Comparison of ENCODE assay signal across 8 cellular contexts in the genomic region with DNA sequence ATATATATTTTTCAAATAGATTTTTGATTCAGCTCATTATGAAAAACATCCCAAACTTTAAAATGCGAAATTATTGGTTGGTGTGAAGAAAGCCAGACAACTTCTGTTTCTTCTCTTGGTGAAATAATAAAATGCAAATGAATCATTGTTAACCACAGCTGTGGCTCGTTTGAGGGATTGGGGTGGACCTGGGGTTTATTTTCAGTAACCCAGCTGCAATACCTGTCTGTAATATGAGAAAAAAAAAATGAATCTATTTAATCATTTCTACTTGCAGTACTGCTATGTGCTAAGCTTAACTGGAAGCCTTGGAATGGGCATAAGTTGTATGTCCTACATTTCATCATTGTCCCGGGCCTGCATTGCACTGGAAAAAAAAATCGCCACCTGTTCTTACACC. TPM values are rescaled to one million over a fixed set of nuclear protein-coding genes. Genes with fewer than 3 reads are reported as not detected.
DNase-seq lines count a peak whose midpoint lies in the region; ATAC-seq, FAIRE-seq and TF ChIP-seq lines count a peak whose summit lies in the region.
"Not testable (repeated sequence)": the region's sequence is repeated elsewhere in the genome, so short reads cannot be mapped to it uniquely, and the experiment has no call there.

No MANE protein-coding gene starts in this region.

- not testable (repeated sequence) for H3K36me3 Mint-ChIP-seq in IgD-negative memory B cell
- peaks cover 53% of the 10 kb centered on the region for H3K36me3 Mint-ChIP-seq in activated CD4-positive, alpha-beta T cell treated with anti-CD3 and anti-CD28 coated beads for 36 hours (ENCODE audit: low read depth)
- peaks cover 41% of the 10 kb centered on the region for H3K36me3 Mint-ChIP-seq in activated CD8-positive, alpha-beta memory T cell treated with anti-CD3 and anti-CD28 coated beads, Interleukin-2, amount 10 ng/mL, durations not matched to agents 7 days and 5 days
- peaks cover 24 to 49% of the 10 kb centered on the region in 2 donors for H3K36me3 Mint-ChIP-seq in activated naive CD4-positive, alpha-beta T cell treated with anti-CD3 and anti-CD28 coated beads, Interleukin-2, amount 50 U/mL, for 72 hours
- peaks cover 12% of the 10 kb centered on the region for H3K36me3 Mint-ChIP-seq in memory B cell
- H3K36me3 Mint-ChIP-seq in stimulated activated effector memory CD8-positive, alpha-beta T cell treated with anti-CD3 and anti-CD28 coated beads, Interleukin-12 subunit alpha, Interleukin-12 subunit beta, amount 100 ng/mL, for 72 hours, result peaks cover 83% of the 10 kb centered on the region

- 87% methylated on average over 4 of the region's 4 CpGs for WGBS in A549 (ENCODE audit: missing lambda C conversion rate)

- not testable (repeated sequence) for H3K27ac ChIP-seq in A549
- H3K27ac ChIP-seq in OCI-LY7 (ENCODE audit: low read depth, low read length, poor library complexity, severe bottlenecking), result peak overlapping the region; percentile 96

- intact Hi-C loops in OCI-LY7 (cut with micrococcal nuclease; ENCODE audit: unreplicated experiment); activated CD4-positive, alpha-beta T cell treated with anti-CD3 and anti-CD28 coated beads for 36 hours (cut with DNase I, micrococcal nuclease): not testable (repeated sequence)

- not testable (repeated sequence) for DNase-seq in A549 (ENCODE audit: low read depth in 1 of 2, low spot score in 1 of 2); activated naive CD4-positive, alpha-beta T cell treated with anti-CD3 and anti-CD28 coated beads, Interleukin-2, amount 50 U/mL, for 72 hours (ENCODE audit: low spot score in 2 of 2); memory B cell (ENCODE audit: low spot score in 2 of 2); stimulated activated effector memory CD8-positive, alpha-beta T cell treated with anti-CD3 and anti-CD28 coated beads, Interleukin-12 subunit alpha, Interleukin-12 subunit beta, amount 100 ng/mL, for 72 hours (ENCODE audit: low spot score in 2 of 2)
- DNase-seq in OCI-LY7 (ENCODE audit: low spot score), result peak; percentile 76
- DNase-seq in activated CD4-positive, alpha-beta T cell treated with anti-CD3 and anti-CD28 coated beads for 36 hours, result peak; percentile 36
- DNase-seq in activated CD8-positive, alpha-beta memory T cell treated with anti-CD3 and anti-CD28 coated beads, Interleukin-2, amount 10 ng/mL, durations not matched to agents 7 days and 5 days, result peak; percentile 58

- POLR2A ChIA-PET in A549 (lab: Yijun Ruan, JAX); activated CD4-positive, alpha-beta T cell treated with anti-CD3 and anti-CD28 coated beads for 36 hours (lab: Charles Lee): not testable (repeated sequence)
- POLR2A ChIA-PET in OCI-LY7 (lab: Charles Lee), result interaction anchor here (0.6 to 0.8 kb wide), 2 partner anchors 9 to 198 kb away, joined by 3 to 4 read pairs; no protein-coding TSS in a partner anchor

- peak; percentile 13 for FAIRE-seq in A549 (lab: Jason Lieb, UNC)

- ATAC-seq in A549; memory B cell (ENCODE audit: low read depth): not testable (repeated sequence)
- peak; percentile 70 for ATAC-seq in activated CD4-positive, alpha-beta T cell treated with anti-CD3 and anti-CD28 coated beads for 36 hours
- peak; percentile 20 for ATAC-seq in activated CD8-positive, alpha-beta memory T cell treated with anti-CD3 and anti-CD28 coated beads, Interleukin-2, amount 10 ng/mL, durations not matched to agents 7 days and 5 days
- peak; percentile 64 to 80 for ATAC-seq in activated naive CD4-positive, alpha-beta T cell treated with anti-CD3 and anti-CD28 coated beads, Interleukin-2, amount 50 U/mL, for 72 hours
- peak; percentile 64 for ATAC-seq in stimulated activated effector memory CD8-positive, alpha-beta T cell treated with anti-CD3 and anti-CD28 coated beads, Interleukin-12 subunit alpha, Interleukin-12 subunit beta, amount 100 ng/mL, for 72 hours

- H3K4me1 ChIP-seq in A549, result not testable (repeated sequence)
- peaks cover 64% of the 10 kb centered on the region for H3K4me1 ChIP-seq in OCI-LY7 (ENCODE audit: insufficient read depth, low read length, poor library complexity, severe bottlenecking)

- peak overlapping the region in 1 of 4 donors; percentile 6 for H3K4me3 Mint-ChIP-seq in IgD-negative memory B cell
- not testable (repeated sequence) for H3K4me3 Mint-ChIP-seq in activated CD4-positive, alpha-beta T cell treated with anti-CD3 and anti-CD28 coated beads for 36 hours; activated CD8-positive, alpha-beta memory T cell treated with anti-CD3 and anti-CD28 coated beads, Interleukin-2, amount 10 ng/mL, durations not matched to agents 7 days and 5 days; memory B cell; stimulated activated effector memory CD8-positive, alpha-beta T cell treated with anti-CD3 and anti-CD28 coated beads, Interleukin-12 subunit alpha, Interleukin-12 subunit beta, amount 100 ng/mL, for 72 hours

- H3K79me2 ChIP-seq in OCI-LY7 (ENCODE audit: insufficient read depth, low read depth, low read length), result not testable (repeated sequence)

- H3K9me3 ChIP-seq in A549; OCI-LY7 (ENCODE audit: low read length): not testable (repeated sequence)

- H3K36me3 ChIP-seq in OCI-LY7 (ENCODE audit: insufficient read depth, low read length), result peaks cover 79% of the 10 kb centered on the region

- H4K20me1 ChIP-seq in OCI-LY7 (ENCODE audit: insufficient read depth, low read length), result not testable (repeated sequence)

- not testable (repeated sequence) for H3K4me2 ChIP-seq in A549
- peak overlapping the region; percentile 86 for H3K4me2 ChIP-seq in OCI-LY7 (ENCODE audit: low read length)

- not testable (repeated sequence) for BruUV-seq in OCI-LY7 (replicated peaks; lab: Mats Ljungman, UMichigan)

- not testable (repeated sequence) for H3K27me3 Mint-ChIP-seq in IgD-negative memory B cell; activated CD4-positive, alpha-beta T cell treated with anti-CD3 and anti-CD28 coated beads for 36 hours; activated CD8-positive, alpha-beta memory T cell treated with anti-CD3 and anti-CD28 coated beads, Interleukin-2, amount 10 ng/mL, durations not matched to agents 7 days and 5 days; memory B cell

- not testable (repeated sequence) for H3K9me3 Mint-ChIP-seq in IgD-negative memory B cell; activated CD4-positive, alpha-beta T cell treated with anti-CD3 and anti-CD28 coated beads for 36 hours (ENCODE audit: low read depth); activated CD8-positive, alpha-beta memory T cell treated with anti-CD3 and anti-CD28 coated beads, Interleukin-2, amount 10 ng/mL, durations not matched to agents 7 days and 5 days (ENCODE audit: low read depth); activated naive CD4-positive, alpha-beta T cell treated with anti-CD3 and anti-CD28 coated beads, Interleukin-2, amount 50 U/mL, for 72 hours; memory B cell; stimulated activated effector memory CD8-positive, alpha-beta T cell treated with anti-CD3 and anti-CD28 coated beads, Interleukin-12 subunit alpha, Interleukin-12 subunit beta, amount 100 ng/mL, for 72 hours

- CTCF ChIA-PET in A549 (lab: Yijun Ruan, JAX); OCI-LY7 (lab: Charles Lee; ENCODE audit: unreplicated experiment); activated CD8-positive, alpha-beta memory T cell treated with anti-CD3 and anti-CD28 coated beads, Interleukin-2, amount 10 ng/mL, durations not matched to agents 7 days and 5 days (lab: Charles Lee): not testable (repeated sequence)
- CTCF ChIA-PET in activated CD4-positive, alpha-beta T cell treated with anti-CD3 and anti-CD28 coated beads for 36 hours (lab: Charles Lee), result interaction anchor here (0.6 kb wide), 1 partner anchor 23 kb away, joined by 3 read pairs; no protein-coding TSS in a partner anchor

- not testable (repeated sequence) for H3K4me1 Mint-ChIP-seq in IgD-negative memory B cell
- H3K4me1 Mint-ChIP-seq in activated CD4-positive, alpha-beta T cell treated with anti-CD3 and anti-CD28 coated beads for 36 hours, result peaks cover 36% of the 10 kb centered on the region
- peaks cover 18% of the 10 kb centered on the region for H3K4me1 Mint-ChIP-seq in activated CD8-positive, alpha-beta memory T cell treated with anti-CD3 and anti-CD28 coated beads, Interleukin-2, amount 10 ng/mL, durations not matched to agents 7 days and 5 days
- H3K4me1 Mint-ChIP-seq in memory B cell, result peaks cover 12% of the 10 kb centered on the region
- peaks cover 10% of the 10 kb centered on the region for H3K4me1 Mint-ChIP-seq in stimulated activated effector memory CD8-positive, alpha-beta T cell treated with anti-CD3 and anti-CD28 coated beads, Interleukin-12 subunit alpha, Interleukin-12 subunit beta, amount 100 ng/mL, for 72 hours

- not testable (repeated sequence) for H3K4me3 ChIP-seq in A549
- H3K4me3 ChIP-seq in OCI-LY7 (ENCODE audit: low read depth, low read length, poor library complexity, severe bottlenecking), result peak overlapping the region; percentile 62

- not testable (repeated sequence) for TF ChIP-seq RAD21 in A549 (conservative IDR thresholded peaks at IDR 0.05 in 1 of 2, IDR thresholded peaks at IDR 0.05 in 1 of 2)

- not testable (repeated sequence) for TF ChIP-seq CTCF in A549 (IDR thresholded peaks at IDR 0.05); OCI-LY7 (conservative IDR thresholded peaks at IDR 0.05; ENCODE audit: low read length)

- H2AFZ ChIP-seq in OCI-LY7 (ENCODE audit: low read length), result peak overlapping the region; percentile 23; the same call in 1 of the 2 replicates

- H3K27ac Mint-ChIP-seq in IgD-negative memory B cell (peak overlapping the region in 2 of 3 donors; percentile 10 to 24), memory B cell (peak overlapping the region; percentile 47)
- peak overlapping the region; percentile 91 for H3K27ac Mint-ChIP-seq in activated CD4-positive, alpha-beta T cell treated with anti-CD3 and anti-CD28 coated beads for 36 hours
- not testable (repeated sequence) for H3K27ac Mint-ChIP-seq in activated CD8-positive, alpha-beta memory T cell treated with anti-CD3 and anti-CD28 coated beads, Interleukin-2, amount 10 ng/mL, durations not matched to agents 7 days and 5 days
- H3K27ac Mint-ChIP-seq in activated naive CD4-positive, alpha-beta T cell treated with anti-CD3 and anti-CD28 coated beads, Interleukin-2, amount 50 U/mL, for 72 hours, result peak overlapping the region in 1 of 2 donors; percentile 74
- H3K27ac Mint-ChIP-seq in stimulated activated effector memory CD8-positive, alpha-beta T cell treated with anti-CD3 and anti-CD28 coated beads, Interleukin-12 subunit alpha, Interleukin-12 subunit beta, amount 100 ng/mL, for 72 hours, result peak overlapping the region; percentile 71

- not testable (repeated sequence) for TF ChIP-seq EP300 in A549 (IDR thresholded peaks at IDR 0.05)

- H3K9me2 ChIP-seq in OCI-LY7 (ENCODE audit: insufficient read depth, low read length), result not testable (repeated sequence)

- not testable (repeated sequence) for TF ChIP-seq POLR2A in A549 (IDR thresholded peaks at IDR 0.05; ENCODE audit: low read length)

RNA-seq across cellular contexts. Expression of a gene that starts 17.2 kb away (rescaled TPM):
- polyA plus RNA-seq in A549 (2011; rRNA removed), result 28.9 and 29.9 TPM in 2 replicates
- 10.9 and 13.7 TPM in 2 replicates for polyA plus RNA-seq in A549 (2012; cell fraction: cytosol; rRNA removed)
- polyA plus RNA-seq in A549 (2012; cell fraction: nucleus; rRNA removed), result 10.6 and 14.4 TPM in 2 replicates
- 16.2 to 18.0 TPM (median 17.0 TPM) in 3 replicates for polyA plus RNA-seq in A549 (2017; fragmentation: RNase III; extraction: RNeasy Plus Mini Kit Qiagen cat#74134 plus additional on column Dnase treatment)
- polyA minus RNA-seq in A549 (2011; rRNA and poly(A)+ RNA removed), result 14.7 and 14.8 TPM in 2 replicates
- 28.4 TPM for polyA plus RNA-seq in IgD-negative memory B cell
- 17.2 and 21.5 TPM in 2 replicates for total RNA-seq in OCI-LY7 (2014; rRNA removed; shearing (Covaris generic))
- total RNA-seq in OCI-LY7 (2022), result 27.2 and 28.6 TPM in 2 replicates
- 10 to 100 TPM; 32.8 to 36.9 TPM for total RNA-seq in activated CD4-positive, alpha-beta T cell treated with anti-CD3 and anti-CD28 coated beads for 36 hours
- 10 to 100 TPM; 16.7 to 17.1 TPM for total RNA-seq in activated CD8-positive, alpha-beta memory T cell treated with anti-CD3 and anti-CD28 coated beads, Interleukin-2, amount 10 ng/mL, durations not matched to agents 7 days and 5 days
- total RNA-seq in activated naive CD4-positive, alpha-beta T cell treated with anti-CD3 and anti-CD28 coated beads, Interleukin-2, amount 50 U/mL, for 72 hours, result 10 to 100 TPM; 35.0 to 41.3 TPM

RNA-seq across cellular contexts. Expression of a gene that starts 54.4 kb away (rescaled TPM):
- polyA plus RNA-seq in A549 (2011; rRNA removed) (53.7 and 57.3 TPM in 2 replicates), A549 (2017; fragmentation: RNase III; extraction: RNeasy Plus Mini Kit Qiagen cat#74134 plus additional on column Dnase treatment) (67.3 to 81.7 TPM (median 69.4 TPM) in 3 replicates), IgD-negative memory B cell (23.5 TPM)
- polyA plus RNA-seq in A549 (2012; cell fraction: cytosol; rRNA removed), result 16.0 and 16.7 TPM in 2 replicates
- polyA plus RNA-seq in A549 (2012; cell fraction: nucleus; rRNA removed), result 11.6 and 25.0 TPM in 2 replicates
- polyA minus RNA-seq in A549 (2011; rRNA and poly(A)+ RNA removed), result 35.0 and 37.4 TPM in 2 replicates
- total RNA-seq in OCI-LY7 (2014; rRNA removed; shearing (Covaris generic)), result 31.1 and 43.7 TPM in 2 replicates
- 47.1 and 53.6 TPM in 2 replicates for total RNA-seq in OCI-LY7 (2022)
- total RNA-seq in activated CD4-positive, alpha-beta T cell treated with anti-CD3 and anti-CD28 coated beads for 36 hours, result 10 to 100 TPM; 52.6 to 54.5 TPM
- total RNA-seq in activated CD8-positive, alpha-beta memory T cell treated with anti-CD3 and anti-CD28 coated beads, Interleukin-2, amount 10 ng/mL, durations not matched to agents 7 days and 5 days, result 10 to 100 TPM; 52.3 to 58.6 TPM
- 10 to 100 TPM; 66.9 to 71.5 TPM for total RNA-seq in activated naive CD4-positive, alpha-beta T cell treated with anti-CD3 and anti-CD28 coated beads, Interleukin-2, amount 50 U/mL, for 72 hours

RNA-seq across cellular contexts. Expression of a gene that starts 54.6 kb away (rescaled TPM):
- polyA plus RNA-seq in A549 (2011; rRNA removed) (24.4 and 28.3 TPM in 2 replicates), A549 (2017; fragmentation: RNase III; extraction: RNeasy Plus Mini Kit Qiagen cat#74134 plus additional on column Dnase treatment) (15.5 to 15.9 TPM (median 15.7 TPM) in 3 replicates), IgD-negative memory B cell (17.6 TPM)
- 9.0 and 10.4 TPM in 2 replicates for polyA plus RNA-seq in A549 (2012; cell fraction: cytosol; rRNA removed)
- 3.6 and 4.7 TPM in 2 replicates for polyA plus RNA-seq in A549 (2012; cell fraction: nucleus; rRNA removed)
- polyA minus RNA-seq in A549 (2011; rRNA and poly(A)+ RNA removed), result 27.4 and 33.7 TPM in 2 replicates
- total RNA-seq in OCI-LY7 (2014; rRNA removed; shearing (Covaris generic)), result 8.6 and 11.5 TPM in 2 replicates
- total RNA-seq in OCI-LY7 (2022), result 13.0 and 13.2 TPM in 2 replicates
- total RNA-seq in activated CD4-positive, alpha-beta T cell treated with anti-CD3 and anti-CD28 coated beads for 36 hours, result 10 to 100 TPM; 10.6 to 11.0 TPM
- total RNA-seq in activated CD8-positive, alpha-beta memory T cell treated with anti-CD3 and anti-CD28 coated beads, Interleukin-2, amount 10 ng/mL, durations not matched to agents 7 days and 5 days, result 10 to 100 TPM; 14.3 to 15.5 TPM
- total RNA-seq in activated naive CD4-positive, alpha-beta T cell treated with anti-CD3 and anti-CD28 coated beads, Interleukin-2, amount 50 U/mL, for 72 hours, result 10 to 100 TPM; 13.8 to 27.6 TPM
